1 cellular context compared by ENCODE assay signal in the genomic region with DNA sequence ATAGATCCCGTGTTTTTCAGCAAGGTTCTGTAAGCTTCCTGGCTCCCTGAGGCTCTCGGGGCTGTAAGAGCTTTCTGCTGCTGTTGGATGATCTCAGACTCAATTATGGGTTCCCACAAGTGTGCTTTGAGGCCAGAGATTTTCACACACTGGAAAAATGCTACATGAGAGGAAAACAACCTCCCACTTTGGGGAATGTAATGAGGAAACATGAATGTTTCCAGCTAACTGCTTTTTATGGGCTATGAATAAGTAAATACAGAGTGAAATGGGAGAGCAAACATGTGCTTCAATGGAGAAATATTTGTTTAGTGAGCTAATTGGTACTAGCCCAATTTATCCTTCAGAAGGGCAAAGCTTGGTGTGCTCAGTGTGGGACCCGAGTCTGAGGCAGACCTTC.
TF ChIP-seq lines count a peak whose summit lies in the region.

No MANE protein-coding gene starts in this region.

TF ChIP-seq in IMR-90, 13 proteins besides CTCF, POLR2A, EP300 and RAD21 (continued from another document):
- TF ChIP-seq CEBPB (IDR thresholded peaks at IDR 0.05; ENCODE audit: low read depth, low read length) (no peak), RCOR1 (IDR thresholded peaks at IDR 0.05; ENCODE audit: insufficient replicate concordance, low read length) (no peak), MXI1 (IDR thresholded peaks at IDR 0.05; ENCODE audit: borderline replicate concordance, low read depth, low read length) (no peak)
